ENCODE assay signal across 12 cellular contexts in the genomic region with DNA sequence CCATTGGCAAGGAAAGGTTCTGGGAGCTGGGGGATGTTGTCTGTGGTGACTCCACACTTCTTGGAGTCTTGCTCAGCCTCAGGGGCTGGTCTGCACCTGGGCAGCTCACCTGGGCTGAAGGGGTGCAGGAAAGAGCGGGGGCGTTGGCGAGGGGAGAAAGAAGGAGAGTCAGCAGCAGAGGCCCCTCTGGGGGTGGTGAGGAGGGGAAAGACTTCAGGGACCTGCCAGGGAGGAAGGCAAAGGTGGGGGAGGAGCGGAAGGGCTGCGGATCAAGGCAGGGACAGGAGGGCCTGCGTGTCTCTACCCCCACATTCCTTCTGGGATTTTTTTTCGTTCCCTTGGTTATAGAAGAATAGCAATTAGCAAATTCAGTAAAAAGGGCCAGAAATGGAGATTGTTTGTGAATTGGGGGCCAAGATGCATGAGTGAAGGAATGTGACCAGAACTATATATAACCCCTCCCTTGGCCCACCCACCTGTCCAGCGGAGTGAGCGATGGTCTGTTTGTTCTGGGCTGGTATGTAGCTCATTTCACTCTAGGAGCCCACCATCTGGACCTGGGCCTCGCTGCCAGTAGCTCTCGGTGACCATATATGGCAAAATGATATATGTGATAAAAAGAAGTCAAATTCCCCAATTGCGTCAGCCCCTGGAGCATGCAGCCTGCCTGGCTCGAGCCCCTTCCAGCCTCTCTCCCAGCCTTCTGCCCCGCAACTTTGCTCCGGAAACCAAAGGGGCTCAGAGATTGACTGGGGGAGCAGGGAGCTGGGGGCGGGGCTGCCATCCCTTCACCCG. TPM values are rescaled to one million over a fixed set of nuclear protein-coding genes. Genes with fewer than 3 reads are reported as not detected.
DNase-seq lines count a peak whose midpoint lies in the region; ATAC-seq and TF ChIP-seq lines count a peak whose summit lies in the region.
"Had no signal": no experiment of that assay in that cellular context is flagged by ENCODE, and none has a peak within 500 bp of the region (broad histone marks: within the 10 kb centered on the region; RNA-seq: fewer than 3 reads in every experiment).

No MANE protein-coding gene starts in this region.

- TF ChIP-seq CTCF in AG04449 (IDR thresholded peaks at IDR 0.05; ENCODE audit: insufficient read depth, low read length, missing control alignments) = no peak
- no peak for TF ChIP-seq CTCF in fibroblast of pulmonary artery (IDR thresholded peaks at IDR 0.05; ENCODE audit: low read length, missing control alignments)

- peaks cover 57% of the 10 kb centered on the region for H3K4me1 ChIP-seq in SJSA1 (replicated peaks)
- peaks cover 40% of the 10 kb centered on the region for H3K4me1 ChIP-seq in mesodermal cell (ENCODE audit: control insufficient read depth, insufficient read depth, low read length, poor library complexity, severe bottlenecking)

- H3K9me3 ChIP-seq in SJSA1 (replicated peaks) = no peaks in the 10 kb centered on the region
- H3K9me3 ChIP-seq in mesodermal cell (ENCODE audit: control insufficient read depth, low read length) = no peaks in the 10 kb centered on the region

- H3K27ac ChIP-seq in SJSA1 = peak overlapping the region; percentile 97
- peak overlapping the region; percentile 86 for H3K27ac ChIP-seq in mesodermal cell (ENCODE audit: low read depth, low read length, severe bottlenecking)
- H3K27ac ChIP-seq: parathyroid adenoma had no signal

- 39 to 70% methylated on average over 5 to 9 of the region's 17 CpGs for WGBS in mesodermal cell (ENCODE audit: insufficient coverage in 2 of 2), 2 experiments

- DNase-seq in AG04449 (ENCODE audit: low read depth, low spot score) (peak; percentile 84), SJSA1 (ENCODE audit: low read depth in 1 of 2, low spot score in 2 of 2) (peak; percentile 97 to 98), fibroblast of pulmonary artery (ENCODE audit: low read depth) (peak; percentile 96), HK-2 (ENCODE audit: unreplicated experiment) (no peak), NCI-H82 (lab: John Stamatoyannopoulos, UW) (no peak), NCI-H2081 treated with DMSO at 0.1 percent for 48 hours (lab: John Stamatoyannopoulos, UW) (no peak)
- DNase-seq: amygdala; stimulated activated CD4-positive, alpha-beta T cell treated with anti-CD3 and anti-CD28 coated beads, Interleukin-4, amount 100 ng/mL, for 24 hours had no signal

- H3K4me3 ChIP-seq in AG04449 (ENCODE audit: low read depth, low read length) = no peak overlapping the region
- H3K4me3 ChIP-seq in SJSA1 = 0 out of 2 replicates have a peak overlapping the region, but pooled peaks have one; percentile 4
- H3K4me3 ChIP-seq in fibroblast of pulmonary artery (replicated peaks; ENCODE audit: low read depth, low read length) = no peak overlapping the region
- H3K4me3 ChIP-seq in mesodermal cell (ENCODE audit: extremely low read depth, insufficient read depth, low read length, poor library complexity, severe bottlenecking) = no peak overlapping the region

- no peak for ATAC-seq in HG03025 (IDR thresholded peaks at IDR 0.05; ENCODE audit: low FRiP score, unreplicated experiment)

- no peaks in the 10 kb centered on the region for H3K36me3 ChIP-seq in SJSA1
- H3K36me3 ChIP-seq in mesodermal cell (ENCODE audit: control insufficient read depth, insufficient read depth, low read length) = no peaks in the 10 kb centered on the region

- H3K27me3 ChIP-seq in SJSA1 (replicated peaks) = no peaks in the 10 kb centered on the region

- POLR2A ChIA-PET in AG04449 (lab: Yijun Ruan, JAX) = interaction anchor here (1.1 to 1.5 kb wide), 2 partner anchors 10 to 66 kb away, joined by 3 to 5 read pairs; partner anchors contain the start of gene MYH10

- CTCF ChIA-PET in AG04449 (lab: Yijun Ruan, JAX) = interaction anchor here (1.0 to 1.7 kb wide), 2 partner anchors 14 to 24 kb away, joined by 3 read pairs; no protein-coding TSS in a partner anchor

RNA-seq across cellular contexts. Expression of gene CCDC42, which starts 47.5 kb away (rescaled TPM):
- not detected in 2 replicates for total RNA-seq in SJSA1 (2014; rRNA removed; shearing (Covaris generic))
- not detected for polyA plus RNA-seq in mesodermal cell (2013, experiment 1 of 2)
- not detected for polyA plus RNA-seq in mesodermal cell (2013, experiment 2 of 2)
- total RNA-seq: kidney epithelial cell had no signal

Comparison
In these comparisons a context has a peak if more than half of its experiments do, and no peak if none do; other contexts are left out.
1. DNase-seq: peak in AG04449 (single experiment), SJSA1 (2 of 2) and fibroblast of pulmonary artery (single experiment); none in HK-2 (single experiment), NCI-H82 (single experiment) and NCI-H2081 treated with DMSO at 0.1 percent for 48 hours (single experiment).